8 cellular contexts compared by ENCODE assay signal in the genomic region with DNA sequence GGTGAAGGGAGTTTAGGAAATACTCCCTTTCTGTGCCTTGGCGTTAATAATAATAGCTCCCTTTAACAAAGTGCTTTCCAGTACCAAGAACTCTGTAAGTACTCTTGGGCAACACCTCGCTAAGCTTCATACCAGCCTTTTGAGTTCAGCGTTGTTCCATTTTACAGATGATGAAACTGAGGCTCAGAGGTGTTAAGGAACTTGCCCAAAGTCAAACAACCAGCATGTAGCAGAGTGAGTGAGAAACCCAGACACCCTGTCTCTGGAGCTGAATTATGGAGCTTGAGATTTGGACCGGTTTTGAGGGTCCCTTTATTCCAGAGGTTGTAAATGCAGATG. TPM values are rescaled to one million over a fixed set of nuclear protein-coding genes. Genes with fewer than 3 reads are reported as not detected.
DNase-seq lines count a peak whose midpoint lies in the region; ATAC-seq, FAIRE-seq and TF ChIP-seq lines count a peak whose summit lies in the region.

No MANE protein-coding gene starts in this region.

- no peak for FAIRE-seq in GM19239 (lab: Jason Lieb, UNC)

- H3K36me3 ChIP-seq in RWPE2 (ENCODE audit: low read depth) (peaks cover 25% of the 10 kb centered on the region), fibroblast of lung (ENCODE audit: control insufficient read depth, insufficient read depth, low read length) (no peaks in the 10 kb centered on the region), psoas muscle (ENCODE audit: insufficient read depth in 1 of 2, low read depth in 1 of 2) (peaks cover 0 to 7% of the 10 kb centered on the region in 2 donors)

- H3K4me1 ChIP-seq in RWPE2 (ENCODE audit: insufficient read depth, poor library complexity, severe bottlenecking) (peaks cover 23% of the 10 kb centered on the region), fibroblast of lung (ENCODE audit: control insufficient read depth, extremely low read depth, insufficient read depth, low read length) (peaks cover 10% of the 10 kb centered on the region), psoas muscle (peaks cover 34% of the 10 kb centered on the region)

- H3K27me3 ChIP-seq in RWPE2 (ENCODE audit: insufficient read depth, poor library complexity, severe bottlenecking) (no peaks in the 10 kb centered on the region), fibroblast of lung (ENCODE audit: control insufficient read depth, insufficient read depth, low read length) (no peaks in the 10 kb centered on the region), psoas muscle (ENCODE audit: insufficient read depth in 3 of 3, low read length in 2 of 3) (no peaks in the 10 kb centered on the region)

- no peak for ATAC-seq in RWPE2 (ENCODE audit: low read depth)
- ATAC-seq in psoas muscle: no peak

- intact Hi-C loops in psoas muscle (cut with DNase I): loop anchor here in 1 of 2 donors (2.0 kb wide), 1 partner anchor 34 kb away; no protein-coding TSS in a partner anchor

- H3K27ac ChIP-seq in RWPE2 (ENCODE audit: poor library complexity, severe bottlenecking) (no peak overlapping the region), fibroblast of lung (ENCODE audit: insufficient read depth, low read length) (peak overlapping the region; percentile 94), psoas muscle (peak overlapping the region; percentile 87)

- no peaks in the 10 kb centered on the region for H3K9me3 ChIP-seq in RWPE2 (ENCODE audit: severe bottlenecking)
- no peaks in the 10 kb centered on the region for H3K9me3 ChIP-seq in fibroblast of lung (ENCODE audit: control insufficient read depth, insufficient read depth, low read depth, low read length)
- H3K9me3 ChIP-seq in psoas muscle: no peaks in the 10 kb centered on the region

- H3K4me3 ChIP-seq in GM08714 (ENCODE audit: low read length) (peak overlapping the region; percentile 82), RWPE2 (ENCODE audit: severe bottlenecking) (peak overlapping the region; percentile 80), fibroblast of lung (replicated peaks in 1 of 4; ENCODE audit: control extremely low read depth in 1 of 4, insufficient read depth in 1 of 4, low read depth in 3 of 4, low read length in 4 of 4) (peak overlapping the region; percentile 68 to 90 (median 84)), psoas muscle (peak overlapping the region; percentile 93)

- no peak for TF ChIP-seq CTCF in RWPE2 (IDR thresholded peaks at IDR 0.05; ENCODE audit: poor library complexity, severe bottlenecking)
- TF ChIP-seq CTCF in fibroblast of lung (conservative IDR thresholded peaks at IDR 0.05 in 1 of 2, IDR thresholded peaks at IDR 0.05 in 1 of 2; ENCODE audit: low read depth in 1 of 2, low read length in 2 of 2): no peak
- TF ChIP-seq CTCF in psoas muscle (IDR thresholded peaks at IDR 0.05): no peak

- H2AFZ ChIP-seq in fibroblast of lung (ENCODE audit: low read length): no peak overlapping the region

- H3K4me2 ChIP-seq in fibroblast of lung (ENCODE audit: extremely low read depth, insufficient read depth, low read length): peak overlapping the region; percentile 74

- no peak for DNase-seq in RWPE2 (ENCODE audit: low spot score)
- DNase-seq in fibroblast of lung (ENCODE audit: low read depth in 2 of 2): no peak
- DNase-seq in psoas muscle: no peak
- DNase-seq in cerebellum (ENCODE audit: low spot score): no peak
- DNase-seq in OCI-M2 (lab: John Stamatoyannopoulos, UW; ENCODE audit: unreplicated experiment): no peak
- DNase-seq in NCI-H1105 treated with DMSO at 0.1 percent for 48 hours (lab: John Stamatoyannopoulos, UW): no peak
- DNase-seq in GM19239 (ENCODE audit: insufficient read length, low spot score): no peak

- WGBS in psoas muscle, 3 donors: 35 to 40% (median 36%) methylated on average over 4 of the region's 4 CpGs

- H4K20me1 ChIP-seq in fibroblast of lung (ENCODE audit: control insufficient read depth, extremely low read depth, insufficient read depth, low read length): peaks cover 3% of the 10 kb centered on the region

- H3K9ac ChIP-seq in fibroblast of lung (ENCODE audit: insufficient read depth, low read length): peak overlapping the region; percentile 89

- H3K79me2 ChIP-seq in fibroblast of lung (ENCODE audit: control insufficient read depth, insufficient read depth, low read length): peaks cover 42% of the 10 kb centered on the region

RNA-seq across cellular contexts. Expression of a gene that starts 0.6 kb away (rescaled TPM):
- total RNA-seq in fibroblast of lung (16.9 and 22.8 TPM in 2 replicates), psoas muscle (1 to 10 TPM; 4.5 to 8.7 (median 6.4) TPM), cerebellum (26.7 TPM)
- polyA plus RNA-seq in fibroblast of lung (11.4 and 14.6 TPM in 2 replicates), psoas muscle (1 to 10 TPM; 4.7 to 9.6 (median 5.3) TPM)
- polyA plus RNA-seq in fibroblast of lung (2012): 10.8 and 10.9 TPM in 2 replicates
- polyA minus RNA-seq in fibroblast of lung (ENCODE audit: low replicate concordance): 32.6 and 71.1 TPM in 2 replicates

RNA-seq across cellular contexts. Expression of a gene that starts 0.8 kb away (rescaled TPM):
- total RNA-seq in fibroblast of lung: 61.6 and 75.3 TPM in 2 replicates
- polyA plus RNA-seq in fibroblast of lung: 20.1 and 34.1 TPM in 2 replicates
- 30.8 and 46.9 TPM in 2 replicates for polyA plus RNA-seq in fibroblast of lung (2012)
- polyA minus RNA-seq in fibroblast of lung (ENCODE audit: low replicate concordance): 188 and 251 TPM in 2 replicates
- 10 to 100 TPM; 35.2 to 95.5 (median 55.5) TPM for total RNA-seq in psoas muscle
- polyA plus RNA-seq in psoas muscle: 10 to 100 TPM; 37.6 to 57.9 (median 47.4) TPM
- 56.7 TPM for total RNA-seq in cerebellum
